10 cellular contexts compared by ENCODE assay signal in the genomic region with DNA sequence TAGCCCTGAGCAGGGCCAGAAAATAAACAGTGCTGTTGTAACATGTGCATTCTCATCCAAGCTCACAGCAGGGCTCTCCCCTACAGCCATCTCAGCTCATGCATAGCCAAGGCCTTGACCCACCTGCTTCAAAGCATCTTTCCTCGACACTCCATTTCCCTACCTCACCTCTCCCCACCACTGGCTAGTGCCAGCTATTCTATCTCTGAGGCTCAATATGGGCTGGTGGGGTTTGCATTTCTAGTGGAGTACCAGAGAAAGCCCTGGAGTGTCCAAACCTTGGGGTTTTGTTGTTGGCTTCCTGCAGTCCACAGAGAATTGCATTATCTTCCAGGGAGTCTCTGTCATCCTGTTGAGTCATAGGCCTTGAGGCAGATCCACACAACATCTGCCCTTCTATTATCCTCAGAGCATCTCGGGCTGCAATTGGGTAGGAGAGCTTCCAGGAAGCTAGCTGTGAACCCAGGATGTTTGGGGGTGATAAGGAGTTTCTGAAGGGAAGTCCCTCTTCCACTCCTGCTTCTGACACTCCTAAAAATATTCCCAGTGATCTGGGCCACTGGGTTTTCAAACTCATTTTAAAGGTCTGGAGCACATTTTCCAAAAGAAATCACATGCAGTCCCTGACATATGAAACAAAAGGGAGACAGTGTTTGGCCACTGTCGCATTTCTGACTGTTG. TPM values are rescaled to one million over a fixed set of nuclear protein-coding genes. Genes with fewer than 3 reads are reported as not detected.
DNase-seq lines count a peak whose midpoint lies in the region; ATAC-seq and TF ChIP-seq lines count a peak whose summit lies in the region.
"Had no signal": no experiment of that assay in that cellular context is flagged by ENCODE, and none has a peak within 500 bp of the region (broad histone marks: within the 10 kb centered on the region; RNA-seq: fewer than 3 reads in every experiment).

No MANE protein-coding gene starts in this region.

- in situ Hi-C loops in IMR-90 (cut with MboI; ENCODE audit: low sequenced_read_pairs): no loop called here

- TF ChIP-seq CTCF in A673 (conservative IDR thresholded peaks at IDR 0.05; ENCODE audit: low read depth, low read length) (no peak), IMR-90 (conservative IDR thresholded peaks at IDR 0.05; ENCODE audit: low read depth, low read length) (no peak), body of pancreas (IDR thresholded peaks at IDR 0.05) (no peak), Calu3 (IDR thresholded peaks at IDR 0.05; ENCODE audit: unreplicated experiment) (no peak)

- CTCF ChIA-PET in A673 (lab: Charles Lee) (interaction anchor here (0.5 kb wide), 1 partner anchor 31 kb away, joined by 3 read pairs; no protein-coding TSS in a partner anchor), IMR-90 (lab: Yijun Ruan, JAX) (no interaction called here), Calu3 (lab: Charles Lee) (no interaction called here)

- peak overlapping the region; percentile 20; the same call in 1 of the 3 replicates for H2BK15ac ChIP-seq in IMR-90 (ENCODE audit: low read depth, low read length)

- no peak overlapping the region for H4K5ac ChIP-seq in IMR-90 (ENCODE audit: low read depth, low read length)

- H3K27me3 Mint-ChIP-seq in Calu3 (ENCODE audit: unreplicated experiment): no peaks in the 10 kb centered on the region

- H3K23ac ChIP-seq in IMR-90 (ENCODE audit: low read depth, low read length): no peak overlapping the region

- DNase-seq in A673 (ENCODE audit: low spot score) (peak; percentile 79), IMR-90 (peak; percentile 91), body of pancreas (peak in 1 of 4 donors; percentile 14), left lobe of liver (ENCODE audit: low spot score) (no peak), Calu3 (no peak), hypothalamus (lab: John Stamatoyannopoulos, UW) (no peak)
- DNase-seq in NK-92 treated with Interleukin-12 subunit alpha and Interleukin-12 subunit beta, amount 100 ng/mL, for 24 hours (lab: John Stamatoyannopoulos, UW): no peak
- DNase-seq: H7 had no signal

- no peak overlapping the region for H2AK9ac ChIP-seq in IMR-90 (replicated peaks; ENCODE audit: low read depth, low read length, poor library complexity)

- peak overlapping the region in 1 of 2 experiments; percentile 51; a peak in 2 of 4 replicates for H4K8ac ChIP-seq in IMR-90 (ENCODE audit: low read depth in 2 of 2, low read length in 2 of 2)

- TF ChIP-seq POLR2A in IMR-90 (IDR thresholded peaks at IDR 0.05; ENCODE audit: low read depth, low read length): no peak
- TF ChIP-seq POLR2A in body of pancreas (IDR thresholded peaks at IDR 0.05): no peak

- H4K20me1 ChIP-seq in IMR-90 (ENCODE audit: insufficient read depth, low read length): no peaks in the 10 kb centered on the region

- intact Hi-C loops in A673 (cut with micrococcal nuclease; ENCODE audit: unreplicated experiment) (loop anchor here (5.0 kb wide), 1 partner anchor 75 kb away; no protein-coding TSS in a partner anchor), IMR-90 (cut with micrococcal nuclease) (no loop called here), body of pancreas (cut with DNase I) (no loop called here), Calu3 (cut with micrococcal nuclease; ENCODE audit: unreplicated experiment) (no loop called here)

- peak overlapping the region; percentile 53 for H4K91ac ChIP-seq in IMR-90 (ENCODE audit: insufficient read depth, low read depth, low read length)

- H3K9me3 Mint-ChIP-seq in Calu3 (ENCODE audit: low read depth, unreplicated experiment): no peaks in the 10 kb centered on the region
- H3K9me3 Mint-ChIP-seq: stimulated activated naive CD8-positive, alpha-beta T cell treated with anti-CD3 and anti-CD28 coated beads, Interleukin-15, Interleukin-2, amounts not matched to agents 100 ng/mL and 50 ng/mL, for 24 hours had no signal

- peak overlapping the region; percentile 24 for H3K14ac ChIP-seq in IMR-90 (replicated peaks; ENCODE audit: low read depth, low read length)

- H3K9me1 ChIP-seq in IMR-90 (ENCODE audit: insufficient read depth, low read length): peaks cover 14% of the 10 kb centered on the region

- H2BK120ac ChIP-seq in IMR-90 (ENCODE audit: low read depth, low read length): peak overlapping the region; percentile 64

- H3K9me3 ChIP-seq in A673 (ENCODE audit: low read depth, low read length, poor library complexity, severe bottlenecking): no peaks in the 10 kb centered on the region
- no peaks in the 10 kb centered on the region for H3K9me3 ChIP-seq in IMR-90 (ENCODE audit: control insufficient read depth, insufficient read depth, low read length)
- H3K9me3 ChIP-seq in body of pancreas: no peaks in the 10 kb centered on the region

- WGBS in IMR-90 (ENCODE audit: extremely low coverage in 2 of 2, insufficient read length in 1 of 2), 2 experiments: no CpG with 5 or more reads among the region's 3 CpGs
- WGBS in body of pancreas, 2 donors: 75 to 76% methylated on average over 3 of the region's 3 CpGs

- peak overlapping the region; percentile 16 for H2AFZ ChIP-seq in IMR-90 (replicated peaks; ENCODE audit: low read length, poor library complexity)

- H2BK5ac ChIP-seq in IMR-90 (ENCODE audit: low read depth, low read length, poor library complexity, severe bottlenecking): peak overlapping the region; percentile 47

- H3K27me3 ChIP-seq in A673 (replicated peaks; ENCODE audit: insufficient read depth, low read depth, low read length, poor library complexity): no peaks in the 10 kb centered on the region
- no peaks in the 10 kb centered on the region for H3K27me3 ChIP-seq in IMR-90 (ENCODE audit: control insufficient read depth, insufficient read depth, low read length)
- no peaks in the 10 kb centered on the region for H3K27me3 ChIP-seq in body of pancreas

- H3K4me3 Mint-ChIP-seq in Calu3 (ENCODE audit: low read depth, unreplicated experiment): no peak overlapping the region
- H3K4me3 Mint-ChIP-seq: stimulated activated naive CD8-positive, alpha-beta T cell treated with anti-CD3 and anti-CD28 coated beads, Interleukin-15, Interleukin-2, amounts not matched to agents 100 ng/mL and 50 ng/mL, for 24 hours had no signal

- H3K4me1 Mint-ChIP-seq in Calu3 (ENCODE audit: low read depth, unreplicated experiment): peaks cover 12% of the 10 kb centered on the region

- no peaks in the 10 kb centered on the region for H3K36me3 ChIP-seq in A673 (ENCODE audit: insufficient read depth, low read length, poor library complexity, severe bottlenecking)
- H3K36me3 ChIP-seq in IMR-90 (ENCODE audit: control insufficient read depth, insufficient read depth, low read length): no peaks in the 10 kb centered on the region
- H3K36me3 ChIP-seq in body of pancreas (replicated peaks in 1 of 2; ENCODE audit: insufficient read depth in 1 of 2, low read depth in 2 of 2): no peaks in the 10 kb centered on the region

- H3K4me2 ChIP-seq in IMR-90 (ENCODE audit: low read depth, low read length): no peak overlapping the region

- peak overlapping the region; percentile 73 for H2BK20ac ChIP-seq in IMR-90 (ENCODE audit: low read depth, low read length)

- no peaks in the 10 kb centered on the region for H3K36me3 Mint-ChIP-seq in Calu3 (ENCODE audit: insufficient read depth, unreplicated experiment)

- no peak overlapping the region for H3K27ac ChIP-seq in A673 (ENCODE audit: low read depth, low read length, poor library complexity, severe bottlenecking)
- H3K27ac ChIP-seq in IMR-90 (ENCODE audit: insufficient read depth, low read length): no peak overlapping the region; the same call in 1 of the 2 replicates
- H3K27ac ChIP-seq in body of pancreas: peak overlapping the region in 2 of 4 donors; percentile 19 to 50

- H3K27ac Mint-ChIP-seq in Calu3 (ENCODE audit: unreplicated experiment): no peak overlapping the region
- H3K27ac Mint-ChIP-seq: stimulated activated naive CD8-positive, alpha-beta T cell treated with anti-CD3 and anti-CD28 coated beads, Interleukin-15, Interleukin-2, amounts not matched to agents 100 ng/mL and 50 ng/mL, for 24 hours had no signal

- ATAC-seq in IMR-90 (ENCODE audit: low read depth) (peak; percentile 86), body of pancreas (peak; percentile 65), left lobe of liver (peak; percentile 31), GM21423 (IDR thresholded peaks at IDR 0.05; ENCODE audit: unreplicated experiment) (no peak)

- dilution Hi-C loops in IMR-90 (cut with HindIII; ENCODE audit: low sequenced_read_pairs, unreplicated experiment): no loop called here

- H2AK5ac ChIP-seq in IMR-90 (ENCODE audit: low read depth, low read length): peak overlapping the region; percentile 79

- peaks cover 36% of the 10 kb centered on the region for H3K4me1 ChIP-seq in A673 (ENCODE audit: insufficient read depth, low read length, poor library complexity, severe bottlenecking)
- H3K4me1 ChIP-seq in IMR-90 (ENCODE audit: control insufficient read depth, insufficient read depth, low read length): peaks cover 17% of the 10 kb centered on the region
- peaks cover 15% of the 10 kb centered on the region for H3K4me1 ChIP-seq in body of pancreas

- H3K4me3 ChIP-seq in A673 (ENCODE audit: low read depth, low read length, poor library complexity, severe bottlenecking) (no peak overlapping the region), IMR-90 (ENCODE audit: insufficient read depth, low read depth, low read length) (no peak overlapping the region), body of pancreas (no peak overlapping the region)

- peak overlapping the region; percentile 70 for H3K4ac ChIP-seq in IMR-90 (ENCODE audit: low read depth, low read length)

- POLR2A ChIA-PET in A673 (lab: Charles Lee; ENCODE audit: low non-redundant PET) (no interaction called here), IMR-90 (lab: Charles Lee; ENCODE audit: unreplicated experiment) (no interaction called here)

- TF ChIP-seq RAD21 in IMR-90 (IDR thresholded peaks at IDR 0.05; ENCODE audit: low read length): no peak

- BruUV-seq in A673 (replicated peaks; lab: Mats Ljungman, UMichigan): no TSS peak
- no TSS peak for BruUV-seq in IMR-90 (replicated peaks; lab: Mats Ljungman, UMichigan)
- BruUV-seq in Calu3 (replicated peaks; lab: Mats Ljungman, UMichigan): no TSS peak

- H3K56ac ChIP-seq in IMR-90 (ENCODE audit: extremely low read depth, insufficient read depth, low read length): no peak overlapping the region

- no peak overlapping the region for H3K9ac ChIP-seq in IMR-90 (ENCODE audit: low read depth, low read length)

- no peaks in the 10 kb centered on the region for H3K79me1 ChIP-seq in IMR-90 (ENCODE audit: low read depth in 1 of 2, low read length in 2 of 2)

- peak overlapping the region; percentile 2; the same call in 1 of the 2 replicates for H3K18ac ChIP-seq in IMR-90 (ENCODE audit: low read depth, low read length)

TF ChIP-seq in IMR-90, 13 proteins besides CTCF, POLR2A, EP300 and RAD21 (continues in another document):
- no peak for TF ChIP-seq MAZ (IDR thresholded peaks at IDR 0.05; ENCODE audit: borderline replicate concordance, low read depth, low read length)
- peak; percentile 89 for TF ChIP-seq CEBPB (IDR thresholded peaks at IDR 0.05; ENCODE audit: low read depth, low read length)
- peak; percentile 21 for TF ChIP-seq RCOR1 (IDR thresholded peaks at IDR 0.05; ENCODE audit: insufficient replicate concordance, low read length)

RNA-seq across cellular contexts. Expression of gene AMOTL1, which starts 36.1 kb away (rescaled TPM):
- 67.8 and 68.5 TPM in 2 replicates for total RNA-seq in A673 (2021)
- 49.5 and 58.6 TPM in 2 replicates for total RNA-seq in IMR-90 (2012; rRNA removed)
- polyA plus RNA-seq in IMR-90 (2012; rRNA removed): 18.4 and 18.6 TPM in 2 replicates
- polyA plus RNA-seq in IMR-90 (2012; cell fraction: cytosol; rRNA removed): 7.3 and 11.0 TPM in 2 replicates
- 12.2 and 20.9 TPM in 2 replicates for polyA plus RNA-seq in IMR-90 (2012; cell fraction: nucleus; rRNA removed; ENCODE audit: low replicate concordance)
- 10 to 100 TPM; 20.4 to 21.5 TPM for total RNA-seq in body of pancreas
- 22.9 TPM for total RNA-seq in left lobe of liver
- total RNA-seq in Calu3 (2022): 22.0 and 24.2 TPM in 2 replicates

Comparison
In these comparisons a context has a peak if more than half of its experiments do, and no peak if none do; other contexts are left out.
1. DNase-seq: peak in A673 (single experiment) and IMR-90 (single experiment); none in left lobe of liver (single experiment), Calu3 (single experiment), hypothalamus (0 of 51) and NK-92 treated with Interleukin-12 subunit alpha and Interleukin-12 subunit beta, amount 100 ng/mL, for 24 hours (single experiment).